Comparison of ENCODE assay signal across 9 cellular contexts in the genomic region with DNA sequence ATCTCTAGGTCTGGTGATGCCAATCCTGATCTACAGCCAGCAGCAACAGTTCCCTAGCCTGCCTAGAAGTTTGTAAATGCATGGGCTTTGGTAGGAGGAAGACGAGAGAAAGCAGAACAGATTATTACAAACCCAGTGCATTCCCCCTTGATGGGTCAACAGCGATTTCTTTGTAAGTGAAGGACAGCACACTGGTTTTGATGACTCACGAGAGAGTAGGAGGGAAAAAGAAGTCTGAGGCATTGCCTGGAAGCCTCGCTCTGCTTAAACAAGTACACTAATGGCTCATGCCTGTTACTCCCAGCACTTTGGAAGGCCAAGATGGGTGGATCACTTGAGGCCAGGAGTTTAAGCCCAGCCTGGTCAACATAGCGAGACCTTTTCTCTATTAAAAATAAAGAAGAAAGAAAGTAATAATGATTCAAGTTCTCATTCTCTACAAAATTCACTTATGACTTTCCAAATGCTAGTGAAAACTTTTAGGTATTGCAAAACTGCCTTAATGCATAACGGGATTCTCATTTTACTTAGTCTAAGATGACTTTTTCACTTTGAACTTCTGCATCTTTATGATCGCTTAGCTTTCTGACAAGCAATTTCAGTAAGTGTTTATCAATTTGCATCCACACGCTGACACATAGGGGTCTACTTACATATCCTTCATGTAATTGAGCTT. TPM values are rescaled to one million over a fixed set of nuclear protein-coding genes. Genes with fewer than 3 reads are reported as not detected.
DNase-seq lines count a peak whose midpoint lies in the region; TF ChIP-seq lines count a peak whose summit lies in the region.
"Had no signal": no experiment of that assay in that cellular context is flagged by ENCODE, and none has a peak within 500 bp of the region (broad histone marks: within the 10 kb centered on the region; RNA-seq: fewer than 3 reads in every experiment).

No MANE protein-coding gene starts in this region.

- no peaks in the 10 kb centered on the region for H3K9me3 ChIP-seq in adipocyte (ENCODE audit: control insufficient read depth, low read length)
- H3K9me3 ChIP-seq in tibial artery: no peaks in the 10 kb centered on the region
- H3K9me3 ChIP-seq: BLaER1 treated with 17β-estradiol and CSF1 and Interleukin-3, amounts not matched to agents 10 nM and 100 nM had no signal

- H3K9ac ChIP-seq in adipocyte (ENCODE audit: low read length): peak overlapping the region; percentile 60
- H3K9ac ChIP-seq: BLaER1 treated with 17β-estradiol and CSF1 and Interleukin-3, amounts not matched to agents 10 nM and 100 nM had no signal

- H3K4me1 ChIP-seq in adipocyte (ENCODE audit: control insufficient read depth, insufficient read depth, low read length) (peaks cover 28% of the 10 kb centered on the region), tibial artery (peaks cover 0 to 26% (median 7%) of the 10 kb centered on the region in 4 donors)

- no peaks in the 10 kb centered on the region for H3K36me3 Mint-ChIP-seq in activated CD4-positive, alpha-beta memory T cell treated with anti-CD3 and anti-CD28 coated beads for 36 hours
- no peaks in the 10 kb centered on the region for H3K36me3 Mint-ChIP-seq in activated CD4-positive, alpha-beta memory T cell treated with anti-CD3 and anti-CD28 coated beads, Interleukin-2, amount 10 ng/mL, durations not matched to agents 7 days and 5 days (ENCODE audit: low read depth)
- no peaks in the 10 kb centered on the region for H3K36me3 Mint-ChIP-seq in T-helper 2 cell treated with Interferon-gamma antibody and Interleukin-4, amounts not matched to agents 5 μg/mL and 100 μg/mL, for 36 hours (ENCODE audit: low read depth)

- CTCF ChIA-PET in activated CD4-positive, alpha-beta memory T cell treated with anti-CD3 and anti-CD28 coated beads for 36 hours (lab: Charles Lee): no interaction called here
- CTCF ChIA-PET in activated CD4-positive, alpha-beta memory T cell treated with anti-CD3 and anti-CD28 coated beads, Interleukin-2, amount 10 ng/mL, durations not matched to agents 7 days and 5 days (lab: Charles Lee): no interaction called here

- no peak overlapping the region for H3K4me3 Mint-ChIP-seq in activated CD4-positive, alpha-beta memory T cell treated with anti-CD3 and anti-CD28 coated beads for 36 hours
- H3K4me3 Mint-ChIP-seq in activated CD4-positive, alpha-beta memory T cell treated with anti-CD3 and anti-CD28 coated beads, Interleukin-2, amount 10 ng/mL, durations not matched to agents 7 days and 5 days: no peak overlapping the region
- no peak overlapping the region for H3K4me3 Mint-ChIP-seq in T-helper 2 cell treated with Interferon-gamma antibody and Interleukin-4, amounts not matched to agents 5 μg/mL and 100 μg/mL, for 36 hours

- POLR2A ChIA-PET in activated CD4-positive, alpha-beta memory T cell treated with anti-CD3 and anti-CD28 coated beads for 36 hours (lab: Charles Lee): no interaction called here
- POLR2A ChIA-PET in activated CD4-positive, alpha-beta memory T cell treated with anti-CD3 and anti-CD28 coated beads, Interleukin-2, amount 10 ng/mL, durations not matched to agents 7 days and 5 days (lab: Charles Lee): interaction anchor here (1.3 to 2.9 kb wide), 2 partner anchors 47 to 104 kb away, joined by 4 to 16 read pairs; partner anchors contain the start of genes HMGB1 and USPL1

- peak overlapping the region in 1 of 2 donors; percentile 12 for H3K27ac ChIP-seq in tibial artery
- H3K27ac ChIP-seq: BLaER1 treated with 17β-estradiol and CSF1 and Interleukin-3, amounts not matched to agents 10 nM and 100 nM had no signal

- H3K27me3 ChIP-seq in adipocyte (replicated peaks; ENCODE audit: control insufficient read depth, insufficient read depth, low read length) (no peaks in the 10 kb centered on the region), tibial artery (no peaks in the 10 kb centered on the region)
- H3K27me3 ChIP-seq: BLaER1 treated with 17β-estradiol and CSF1 and Interleukin-3, amounts not matched to agents 10 nM and 100 nM had no signal

- intact Hi-C loops in activated CD4-positive, alpha-beta memory T cell treated with anti-CD3 and anti-CD28 coated beads for 36 hours (cut with micrococcal nuclease): no loop called here
- intact Hi-C loops in tibial artery (cut with DNase I; ENCODE audit: low total_unique reads): no loop called here

- peak overlapping the region; percentile 26 for H3K27ac Mint-ChIP-seq in activated CD4-positive, alpha-beta memory T cell treated with anti-CD3 and anti-CD28 coated beads for 36 hours
- no peak overlapping the region for H3K27ac Mint-ChIP-seq in activated CD4-positive, alpha-beta memory T cell treated with anti-CD3 and anti-CD28 coated beads, Interleukin-2, amount 10 ng/mL, durations not matched to agents 7 days and 5 days
- H3K27ac Mint-ChIP-seq in T-helper 2 cell treated with Interferon-gamma antibody and Interleukin-4, amounts not matched to agents 5 μg/mL and 100 μg/mL, for 36 hours: no peak overlapping the region

- peak; percentile 28 for DNase-seq in activated CD4-positive, alpha-beta memory T cell treated with anti-CD3 and anti-CD28 coated beads for 36 hours
- DNase-seq in activated CD4-positive, alpha-beta memory T cell treated with anti-CD3 and anti-CD28 coated beads, Interleukin-2, amount 10 ng/mL, durations not matched to agents 7 days and 5 days: no peak
- DNase-seq in adipocyte (ENCODE audit: low read depth) (peak; percentile 91), iPS-NIHi11 (ENCODE audit: low spot score) (peak; percentile 11), tibial artery (peak; percentile 45 to 69), D341Med (ENCODE audit: low spot score) (no peak)
- DNase-seq in T-helper 2 cell treated with Interferon-gamma antibody and Interleukin-4, amounts not matched to agents 5 μg/mL and 100 μg/mL, for 36 hours (ENCODE audit: low spot score): no peak
- no peak for DNase-seq in effector CD8-positive, alpha-beta T cell (lab: John Stamatoyannopoulos, UW)

- H3K9me3 Mint-ChIP-seq in activated CD4-positive, alpha-beta memory T cell treated with anti-CD3 and anti-CD28 coated beads for 36 hours: no peaks in the 10 kb centered on the region
- H3K9me3 Mint-ChIP-seq in activated CD4-positive, alpha-beta memory T cell treated with anti-CD3 and anti-CD28 coated beads, Interleukin-2, amount 10 ng/mL, durations not matched to agents 7 days and 5 days: no peaks in the 10 kb centered on the region
- H3K9me3 Mint-ChIP-seq in T-helper 2 cell treated with Interferon-gamma antibody and Interleukin-4, amounts not matched to agents 5 μg/mL and 100 μg/mL, for 36 hours: no peaks in the 10 kb centered on the region

- H3K4me1 Mint-ChIP-seq in activated CD4-positive, alpha-beta memory T cell treated with anti-CD3 and anti-CD28 coated beads for 36 hours (ENCODE audit: low read depth): peaks cover 26% of the 10 kb centered on the region
- peaks cover 32% of the 10 kb centered on the region for H3K4me1 Mint-ChIP-seq in activated CD4-positive, alpha-beta memory T cell treated with anti-CD3 and anti-CD28 coated beads, Interleukin-2, amount 10 ng/mL, durations not matched to agents 7 days and 5 days
- peaks cover 25% of the 10 kb centered on the region for H3K4me1 Mint-ChIP-seq in T-helper 2 cell treated with Interferon-gamma antibody and Interleukin-4, amounts not matched to agents 5 μg/mL and 100 μg/mL, for 36 hours (ENCODE audit: low read depth)

- H3K4me3 ChIP-seq in adipocyte (ENCODE audit: low read length) (peak overlapping the region; percentile 37), tibial artery (no peak overlapping the region)
- H3K4me3 ChIP-seq: BLaER1 treated with 17β-estradiol and CSF1 and Interleukin-3, amounts not matched to agents 10 nM and 100 nM had no signal

- no peak for TF ChIP-seq CTCF in tibial artery (IDR thresholded peaks at IDR 0.05)

- H3K36me3 ChIP-seq in adipocyte (ENCODE audit: control insufficient read depth, insufficient read depth, low read length, severe bottlenecking): no peaks in the 10 kb centered on the region
- no peaks in the 10 kb centered on the region for H3K36me3 ChIP-seq in tibial artery
- H3K36me3 ChIP-seq: BLaER1 treated with 17β-estradiol and CSF1 and Interleukin-3, amounts not matched to agents 10 nM and 100 nM had no signal

- H3K27me3 Mint-ChIP-seq in activated CD4-positive, alpha-beta memory T cell treated with anti-CD3 and anti-CD28 coated beads for 36 hours: no peaks in the 10 kb centered on the region
- no peaks in the 10 kb centered on the region for H3K27me3 Mint-ChIP-seq in activated CD4-positive, alpha-beta memory T cell treated with anti-CD3 and anti-CD28 coated beads, Interleukin-2, amount 10 ng/mL, durations not matched to agents 7 days and 5 days
- H3K27me3 Mint-ChIP-seq in T-helper 2 cell treated with Interferon-gamma antibody and Interleukin-4, amounts not matched to agents 5 μg/mL and 100 μg/mL, for 36 hours (ENCODE audit: low read depth): peaks cover 2% of the 10 kb centered on the region

RNA-seq across cellular contexts. Expression of gene USPL1, which starts 47.7 kb away (rescaled TPM):
- 10 to 100 TPM; 13.3 to 13.8 TPM for total RNA-seq in activated CD4-positive, alpha-beta memory T cell treated with anti-CD3 and anti-CD28 coated beads for 36 hours
- 10 to 100 TPM; 19.7 to 21.8 TPM for total RNA-seq in activated CD4-positive, alpha-beta memory T cell treated with anti-CD3 and anti-CD28 coated beads, Interleukin-2, amount 10 ng/mL, durations not matched to agents 7 days and 5 days

Comparison
In these comparisons a context has a peak if more than half of its experiments do, and no peak if none do; other contexts are left out.
1. DNase-seq: peak in activated CD4-positive, alpha-beta memory T cell treated with anti-CD3 and anti-CD28 coated beads for 36 hours (single experiment), adipocyte (single experiment), iPS-NIHi11 (single experiment) and tibial artery (2 of 2); none in activated CD4-positive, alpha-beta memory T cell treated with anti-CD3 and anti-CD28 coated beads, Interleukin-2, amount 10 ng/mL, durations not matched to agents 7 days and 5 days (single experiment), T-helper 2 cell treated with Interferon-gamma antibody and Interleukin-4, amounts not matched to agents 5 μg/mL and 100 μg/mL, for 36 hours (single experiment), D341Med (single experiment) and effector CD8-positive, alpha-beta T cell (single experiment).